13 cellular contexts compared by ENCODE assay signal in genomic region chr18:26978812-26979341, GRCh38.
DNase-seq lines count a peak whose midpoint lies in the region; ATAC-seq and TF ChIP-seq lines count a peak whose summit lies in the region.
"Had no signal": no experiment of that assay in that cellular context is flagged by ENCODE, and none has a peak within 500 bp of the region (broad histone marks: within the 10 kb centered on the region; RNA-seq: fewer than 3 reads in every experiment).

No MANE protein-coding gene starts in this region.

- no peaks in the 10 kb centered on the region for H3K4me1 Mint-ChIP-seq in stimulated activated naive CD8-positive, alpha-beta T cell treated with anti-CD3 and anti-CD28 coated beads, Interleukin-15, amount 100 ng/mL, for 72 hours
- H3K4me1 Mint-ChIP-seq: CD4-positive, alpha-beta memory T cell; immature natural killer cell had no signal

- no peak overlapping the region for H3K27ac Mint-ChIP-seq in stimulated activated naive CD8-positive, alpha-beta T cell treated with anti-CD3 and anti-CD28 coated beads, Interleukin-15, amount 100 ng/mL, for 72 hours
- H3K27ac Mint-ChIP-seq: CD4-positive, alpha-beta memory T cell; immature natural killer cell had no signal

- peak; percentile 96 for ATAC-seq in GM19463 (IDR thresholded peaks at IDR 0.05; ENCODE audit: unreplicated experiment)
- ATAC-seq in HG02973 (IDR thresholded peaks at IDR 0.05; ENCODE audit: unreplicated experiment) = peak; percentile 99
- ATAC-seq in stimulated activated naive CD8-positive, alpha-beta T cell treated with anti-CD3 and anti-CD28 coated beads, Interleukin-15, amount 100 ng/mL, for 72 hours = no peak

- H3K9me3 Mint-ChIP-seq in stimulated activated naive CD8-positive, alpha-beta T cell treated with anti-CD3 and anti-CD28 coated beads, Interleukin-15, amount 100 ng/mL, for 72 hours = peaks cover 0 to 4% of the 10 kb centered on the region in 2 donors

- WGBS in spleen, 5 donors = 45 to 57% (median 57%) methylated on average over 4 of the region's 4 CpGs

- H3K4me3 ChIP-seq in spleen = no peak overlapping the region
- H3K4me3 ChIP-seq: SK-N-MC, thoracic aorta had no signal

- no peaks in the 10 kb centered on the region for H3K36me3 ChIP-seq in spleen
- H3K36me3 ChIP-seq: thoracic aorta had no signal

- peaks cover 6% of the 10 kb centered on the region for H3K27me3 Mint-ChIP-seq in stimulated activated naive CD8-positive, alpha-beta T cell treated with anti-CD3 and anti-CD28 coated beads, Interleukin-15, amount 100 ng/mL, for 72 hours
- H3K27me3 Mint-ChIP-seq: CD4-positive, alpha-beta memory T cell had no signal

- intact Hi-C loops in spleen (cut with DNase I; ENCODE audit: low total_unique reads) = no loop called here

- H3K27ac ChIP-seq in spleen = peak overlapping the region in 2 of 8 donors; percentile 7 to 45
- H3K27ac ChIP-seq: SK-N-MC, thoracic aorta had no signal

- in situ Hi-C loops in GM13977 (cut with MboI; ENCODE audit: low pct_unique_long_range_greater_than_20kb, low sequenced_read_pairs, unreplicated experiment) = no loop called here

- H3K4me3 Mint-ChIP-seq in stimulated activated naive CD8-positive, alpha-beta T cell treated with anti-CD3 and anti-CD28 coated beads, Interleukin-15, amount 100 ng/mL, for 72 hours = no peak overlapping the region
- H3K4me3 Mint-ChIP-seq: CD4-positive, alpha-beta memory T cell; immature natural killer cell had no signal

- TF ChIP-seq CTCF in GM13977 (IDR thresholded peaks at IDR 0.05; ENCODE audit: extremely low read depth, insufficient read depth, missing control alignments) (no peak), spleen (IDR thresholded peaks at IDR 0.05 in 8 of 11, conservative IDR thresholded peaks at IDR 0.05 in 3 of 11) (no peak)

- peaks cover 0 to 11% (median 0%) of the 10 kb centered on the region in 6 donors for H3K4me1 ChIP-seq in spleen

- DNase-seq in GM13977 (ENCODE audit: low spot score) = peak; percentile 61
- DNase-seq in NAMALWA (ENCODE audit: low spot score) = peak; percentile 90
- no peak for DNase-seq in NCI-H510A (lab: John Stamatoyannopoulos, UW)
- DNase-seq in GDM1 (lab: John Stamatoyannopoulos, UW) = no peak
- DNase-seq in spleen = no peak
- DNase-seq in stimulated activated naive CD8-positive, alpha-beta T cell treated with anti-CD3 and anti-CD28 coated beads, Interleukin-15, amount 100 ng/mL, for 72 hours = no peak
- DNase-seq: CD4-positive, alpha-beta memory T cell; immature natural killer cell; NCI-H1694 treated with DMSO at 0.1 percent for 48 hours had no signal

- H3K27me3 ChIP-seq in spleen (replicated peaks in 1 of 7) = no peaks in the 10 kb centered on the region

- H3K9me3 ChIP-seq in spleen = no peaks in the 10 kb centered on the region
- H3K9me3 ChIP-seq: thoracic aorta had no signal

- no peak for TF ChIP-seq POLR2A in spleen (IDR thresholded peaks at IDR 0.05)

Comparison
In these comparisons a context has a peak if more than half of its experiments do, and no peak if none do; other contexts are left out.
1. DNase-seq: peak in GM13977 (single experiment) and NAMALWA (single experiment); none in NCI-H510A (single experiment), GDM1 (single experiment), spleen (single experiment) and stimulated activated naive CD8-positive, alpha-beta T cell treated with anti-CD3 and anti-CD28 coated beads, Interleukin-15, amount 100 ng/mL, for 72 hours (0 of 2).